5 cellular contexts compared by ENCODE assay signal in genomic region chr3:184240384-184241140, GRCh38. TPM values are rescaled to one million over a fixed set of nuclear protein-coding genes. Genes with fewer than 3 reads are reported as not detected.
A peak's percentile ranks its signal among the peaks of the same experiment; 100 is the strongest.
DNase-seq lines count a peak whose midpoint lies in the region; ATAC-seq and TF ChIP-seq lines count a peak whose summit lies in the region.
"Had no signal": no experiment of that assay in that cellular context is flagged by ENCODE, and none has a peak within 500 bp of the region (broad histone marks: within the 10 kb centered on the region; RNA-seq: fewer than 3 reads in every experiment).

No MANE protein-coding gene starts in this region.

- no peak overlapping the region for H3K27ac ChIP-seq in lower lobe of right lung

- H3K4me1 ChIP-seq in lower lobe of right lung: no peaks in the 10 kb centered on the region

- H3K4me3 ChIP-seq in lower lobe of right lung: no peak overlapping the region

- TF ChIP-seq CTCF in lower lobe of right lung (IDR thresholded peaks at IDR 0.05): no peak

- H3K36me3 ChIP-seq in lower lobe of right lung: peaks cover 37% of the 10 kb centered on the region

- peak; percentile 43 for DNase-seq in lower lobe of right lung
- no peak for DNase-seq in anterior cingulate cortex (lab: John Stamatoyannopoulos, UW)
- DNase-seq in stimulated activated CD4-positive, alpha-beta T cell treated with anti-CD3 and anti-CD28 coated beads, Interleukin-2, amount 100 ng/mL, for 48 hours: no peak
- DNase-seq: cortex of kidney had no signal

- intact Hi-C loops in lower lobe of right lung (cut with DNase I): no loop called here

- no peaks in the 10 kb centered on the region for H3K9me3 ChIP-seq in lower lobe of right lung

- H3K27me3 ChIP-seq in lower lobe of right lung (ENCODE audit: low read depth): peaks cover 16% of the 10 kb centered on the region

- ATAC-seq in lower lobe of right lung: no peak

TF ChIP-seq in PFSK-1, 5 proteins besides CTCF, POLR2A, EP300 and RAD21:
- TF ChIP-seq SIN3A (IDR thresholded peaks at IDR 0.05; ENCODE audit: borderline replicate concordance, insufficient read depth, low read length) (no peak), POLR2AphosphoS5 (IDR thresholded peaks at IDR 0.05; ENCODE audit: low read depth, low read length) (no peak), FOXP2 (optimal IDR thresholded peaks at IDR 0.05; ENCODE audit: borderline replicate concordance, extremely low read depth, extremely low read length, insufficient read depth) (no peak), REST (IDR thresholded peaks at IDR 0.05; ENCODE audit: insufficient read depth in 1 of 2, low read depth in 2 of 2, low read length in 2 of 2) (peak; percentile 86 to 95), TAF1 (IDR thresholded peaks at IDR 0.05; ENCODE audit: borderline replicate concordance, insufficient read depth, low read length) (no peak)

RNA-seq across cellular contexts. Expression of gene ALG3, which starts 8.2 kb away (rescaled TPM):
- polyA plus RNA-seq in PFSK-1 (2012; ENCODE audit: insufficient read length, low read depth): 44.1 TPM
- 30.1 TPM for total RNA-seq in lower lobe of right lung

RNA-seq across cellular contexts. Expression of gene EEF1AKMT4, which starts 8.9 kb away (rescaled TPM):
- polyA plus RNA-seq in PFSK-1 (2012; ENCODE audit: insufficient read length, low read depth): 8.6 TPM
- total RNA-seq in lower lobe of right lung: 2.6 TPM

RNA-seq across cellular contexts. Expression of gene VWA5B2, which starts 11.2 kb away (rescaled TPM):
- polyA plus RNA-seq in PFSK-1 (2012; ENCODE audit: insufficient read length, low read depth): 0.77 TPM
- 0.47 TPM for total RNA-seq in lower lobe of right lung

RNA-seq across cellular contexts. Expression of gene CAMK2N2, which starts 20.8 kb away (rescaled TPM):
- polyA plus RNA-seq in PFSK-1 (2012; ENCODE audit: insufficient read length, low read depth): 0.50 TPM
- not detected for total RNA-seq in lower lobe of right lung

RNA-seq across cellular contexts. Expression of gene ECE2, which starts 35.3 kb away (rescaled TPM):
- not detected for polyA plus RNA-seq in PFSK-1 (2012; ENCODE audit: insufficient read length, low read depth)
- not detected for total RNA-seq in lower lobe of right lung
